21 cellular contexts compared by ENCODE assay signal in the genomic region with DNA sequence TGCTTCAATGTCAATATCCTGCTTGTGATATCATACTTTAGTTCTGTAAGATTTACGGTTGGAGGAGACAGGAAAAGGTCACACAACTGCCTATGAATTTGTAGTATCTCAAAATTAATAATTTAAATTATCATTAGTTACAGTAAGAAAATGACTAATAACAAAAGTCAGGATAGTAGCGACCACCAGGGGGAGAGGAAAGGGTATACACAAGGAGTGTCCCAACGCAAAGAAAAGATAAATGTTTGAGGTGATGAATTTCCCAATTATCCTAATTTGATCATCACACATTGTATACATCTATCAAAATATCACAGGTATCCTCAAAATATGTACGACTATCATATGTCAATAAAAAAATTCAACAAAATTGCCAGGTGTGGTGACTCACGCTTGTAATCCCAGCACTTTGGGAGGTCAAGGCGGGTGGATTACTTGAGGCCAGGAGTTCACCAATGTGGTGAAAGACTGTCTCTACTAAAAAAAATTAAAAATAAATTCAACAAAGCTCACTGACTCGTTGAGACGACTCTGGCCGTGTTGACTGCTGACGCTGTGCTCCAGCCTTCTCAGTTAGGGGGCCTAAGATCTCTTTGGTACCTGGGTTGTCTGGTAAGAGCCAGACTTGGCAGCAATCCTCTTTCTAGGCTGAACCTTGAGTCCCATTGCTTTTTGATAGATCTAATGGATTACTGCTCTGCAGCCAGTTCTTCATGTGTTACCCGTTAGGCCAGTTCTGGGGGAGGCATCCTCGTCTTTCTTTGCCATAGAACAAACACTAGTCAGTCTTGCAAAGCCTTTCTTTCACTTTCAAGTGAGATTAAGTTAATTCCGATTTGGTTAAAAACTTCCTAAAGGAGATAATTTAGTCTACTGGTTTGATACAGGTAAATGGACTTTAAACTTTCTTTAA. TPM values are rescaled to one million over a fixed set of nuclear protein-coding genes. Genes with fewer than 3 reads are reported as not detected.
DNase-seq lines count a peak whose midpoint lies in the region; ATAC-seq and TF ChIP-seq lines count a peak whose summit lies in the region.
"Had no signal": no experiment of that assay in that cellular context is flagged by ENCODE, and none has a peak within 500 bp of the region (broad histone marks: within the 10 kb centered on the region; RNA-seq: fewer than 3 reads in every experiment).

No MANE protein-coding gene starts in this region.

- no peak overlapping the region for H3K4me3 Mint-ChIP-seq in Caco-2 (ENCODE audit: unreplicated experiment)
- H3K4me3 Mint-ChIP-seq: activated B cell treated with CpG ODN at 0.5 μM for 24 hours, T-helper 17 cell had no signal

- no peak overlapping the region for H3K23ac ChIP-seq in mesendoderm (ENCODE audit: low read length)

- H3K27ac ChIP-seq in mesendoderm (ENCODE audit: low read depth, low read length) = no peak overlapping the region

- H3K79me1 ChIP-seq in mesendoderm (ENCODE audit: low read length) = no peaks in the 10 kb centered on the region

- H3K36me3 ChIP-seq in Caco-2 (ENCODE audit: control insufficient read depth, insufficient read depth, low read length) (no peaks in the 10 kb centered on the region), mesendoderm (ENCODE audit: control insufficient read depth, insufficient read depth, low read length) (no peaks in the 10 kb centered on the region)

- H3K9me3 ChIP-seq in Caco-2 = no peaks in the 10 kb centered on the region

- H3K4me1 Mint-ChIP-seq in Caco-2 (ENCODE audit: low read depth, unreplicated experiment) = no peaks in the 10 kb centered on the region
- H3K4me1 Mint-ChIP-seq: activated B cell treated with CpG ODN at 0.5 μM for 24 hours, T-helper 17 cell had no signal

- H3K27me3 Mint-ChIP-seq in Caco-2 (ENCODE audit: insufficient read depth, unreplicated experiment) = no peaks in the 10 kb centered on the region

- TF ChIP-seq CTCF in Caco-2 (IDR thresholded peaks at IDR 0.05; ENCODE audit: insufficient read depth in 1 of 2, low read depth in 1 of 2, low read length in 1 of 2, severe bottlenecking in 1 of 2, unreplicated experiment in 1 of 2) (peak; percentile 29 to 42), choroid plexus epithelial cell (conservative IDR thresholded peaks at IDR 0.05; ENCODE audit: low read depth, low read length) (peak; percentile 22)

- no peak overlapping the region for H2BK15ac ChIP-seq in mesendoderm (replicated peaks; ENCODE audit: low read depth)

- POLR2A ChIA-PET in Caco-2 (lab: Charles Lee) = no interaction called here

- H3K4me2 ChIP-seq in mesendoderm (ENCODE audit: low read length) = no peak overlapping the region

- peak in 1 of 2 experiments; percentile 43 for DNase-seq in Caco-2
- peak; percentile 9 for DNase-seq in Jurkat, Clone E6-1 (ENCODE audit: low read depth, low spot score)
- DNase-seq in choroid plexus epithelial cell (ENCODE audit: low read depth) = peak; percentile 18
- DNase-seq in mesendoderm = peak; percentile 16
- no peak for DNase-seq in activated effector memory CD4-positive, alpha-beta T cell treated with Interleukin-2 at 50 U/mL for 16 hours
- no peak for DNase-seq in SW480 (ENCODE audit: low spot score)
- DNase-seq in NCI-H128 (lab: John Stamatoyannopoulos, UW; ENCODE audit: unreplicated experiment) = no peak
- DNase-seq: activated B cell treated with CpG ODN at 0.5 μM for 24 hours; activated CD8-positive, alpha-beta memory T cell treated with anti-CD3 and anti-CD28 coated beads for 24 hours; central memory CD4-positive, alpha-beta T cell; effector memory CD4-positive, alpha-beta T cell; left colon; NCI-H1417 treated with DMSO at 0.1 percent for 48 hours; SHP77; stimulated activated CD4-positive, alpha-beta T cell treated with anti-CD3 and anti-CD28 coated beads, Interleukin-4, amount 100 ng/mL, for 4 hours; stimulated activated CD8-positive, alpha-beta memory T cell treated with anti-CD3 and anti-CD28 coated beads, Interleukin-4, amount 100 ng/mL, for 48 hours; T-helper 17 cell had no signal

- H3K9ac ChIP-seq in mesendoderm (ENCODE audit: low read length) = no peak overlapping the region

- H2BK120ac ChIP-seq in mesendoderm (ENCODE audit: low read depth, low read length) = no peak overlapping the region

- H3K4me3 ChIP-seq in Caco-2 (ENCODE audit: low read depth, low read length) = no peak overlapping the region
- H3K4me3 ChIP-seq in Jurkat, Clone E6-1 (ENCODE audit: low read length) = no peak overlapping the region
- H3K4me3 ChIP-seq in choroid plexus epithelial cell (ENCODE audit: low read depth, low read length) = no peak overlapping the region
- no peak overlapping the region for H3K4me3 ChIP-seq in mesendoderm (ENCODE audit: low read length)

- CTCF ChIA-PET in Caco-2 (lab: Charles Lee) = no interaction called here

- no peak overlapping the region for H3K27ac Mint-ChIP-seq in Caco-2 (ENCODE audit: unreplicated experiment)
- H3K27ac Mint-ChIP-seq: activated B cell treated with CpG ODN at 0.5 μM for 24 hours, T-helper 17 cell had no signal

- no peaks in the 10 kb centered on the region for H3K79me2 ChIP-seq in mesendoderm (ENCODE audit: control insufficient read depth, insufficient read depth, low read length)

- H3K27me3 ChIP-seq in Caco-2 (replicated peaks; ENCODE audit: control insufficient read depth, insufficient read depth, low read length) = no peaks in the 10 kb centered on the region
- no peaks in the 10 kb centered on the region for H3K27me3 ChIP-seq in mesendoderm (ENCODE audit: insufficient read depth, low read length, poor library complexity)

- H2AK5ac ChIP-seq in mesendoderm (ENCODE audit: low read length) = no peak overlapping the region

- no TSS peak for BruUV-seq in Caco-2 (replicated peaks; lab: Mats Ljungman, UMichigan)

- no peak overlapping the region for H3K4ac ChIP-seq in mesendoderm (ENCODE audit: low read depth, low read length)

- H3K56ac ChIP-seq in mesendoderm (ENCODE audit: low read length) = no peak overlapping the region

- H3K18ac ChIP-seq in mesendoderm (ENCODE audit: low read length) = no peak overlapping the region

- no peak for ATAC-seq in activated CD4-positive, CD25-positive, alpha-beta regulatory T cell treated with anti-CD3 and anti-CD28 coated beads, Interleukin-2, amount 50 U/mL, for 24 hours
- ATAC-seq: left colon, T-helper 17 cell had no signal

- intact Hi-C loops in Caco-2 (cut with micrococcal nuclease; ENCODE audit: unreplicated experiment) = no loop called here

- H3K36me3 Mint-ChIP-seq in Caco-2 (ENCODE audit: insufficient read depth, unreplicated experiment) = no peaks in the 10 kb centered on the region

- no peak overlapping the region for H4K8ac ChIP-seq in mesendoderm (ENCODE audit: low read depth, low read length)

- peaks cover 6% of the 10 kb centered on the region; the same call in 1 of the 2 replicates for H3K4me1 ChIP-seq in Caco-2
- no peaks in the 10 kb centered on the region for H3K4me1 ChIP-seq in mesendoderm (ENCODE audit: control insufficient read depth, low read depth, low read length)

- H3K9me3 Mint-ChIP-seq in Caco-2 (ENCODE audit: unreplicated experiment) = no peaks in the 10 kb centered on the region
- H3K9me3 Mint-ChIP-seq: activated B cell treated with CpG ODN at 0.5 μM for 24 hours had no signal

- WGBS in mesendoderm (ENCODE audit: extremely low coverage, insufficient coverage, low lambda C conversion rate) = no CpG with 5 or more reads among the region's 13 CpGs

- no peak overlapping the region for H2BK5ac ChIP-seq in mesendoderm (ENCODE audit: low read length)

- H4K5ac ChIP-seq in mesendoderm (ENCODE audit: low read length) = no peak overlapping the region

RNA-seq across cellular contexts. Expression of a gene that starts 9.0 kb away (rescaled TPM):
- total RNA-seq in Caco-2 (2022) = 8.8 and 11.5 TPM in 2 replicates
- polyA plus RNA-seq in Jurkat, Clone E6-1 (2012; ENCODE audit: insufficient read depth, insufficient read length) = not detected
- polyA plus RNA-seq in mesendoderm (2013, experiment 1 of 2) = 6.8 TPM
- 7.6 TPM for polyA plus RNA-seq in mesendoderm (2013, experiment 2 of 2)
- total RNA-seq: activated B cell treated with CpG ODN at 0.5 μM for 24 hours, LHCN-M2, mononuclear cell, omental fat pad, T-helper 17 cell had no signal

Comparison
In these comparisons a context has a peak if more than half of its experiments do, and no peak if none do; other contexts are left out.
1. DNase-seq: peak in Jurkat, Clone E6-1 (single experiment), choroid plexus epithelial cell (single experiment) and mesendoderm (single experiment); none in activated effector memory CD4-positive, alpha-beta T cell treated with Interleukin-2 at 50 U/mL for 16 hours (single experiment), SW480 (single experiment) and NCI-H128 (single experiment).